In genomic region chr3:113746955-113747718, GRCh38 we compare ENCODE assay signal across 1 cellular context.
TF ChIP-seq lines count a peak whose summit lies in the region.

Gene ATP6V1A, plus strand, starts transcription at chr3:113747035. Its CDS starts 31,719 bp downstream, at chr3:113778754.

TF ChIP-seq in GM12878, 131 proteins besides CTCF, POLR2A, EP300 and RAD21 (continued from another document):
- TF ChIP-seq MAX (IDR thresholded peaks at IDR 0.05; ENCODE audit: low read depth, low read length) (0 out of 2 replicates have a peak, but pooled peaks have one; percentile 44), ZNF384 (IDR thresholded peaks at IDR 0.05; ENCODE audit: borderline replicate concordance, low read depth, low read length) (no peak), TAF1 (IDR thresholded peaks at IDR 0.05; ENCODE audit: borderline replicate concordance, low read depth, low read length) (peak; percentile 64; the same call in 1 of the 2 replicates), BACH1 (IDR thresholded peaks at IDR 0.05; ENCODE audit: borderline replicate concordance) (no peak), TCF3 (IDR thresholded peaks at IDR 0.05; ENCODE audit: borderline replicate concordance, insufficient read depth, low read depth, low read length) (0 out of 2 replicates have a peak, but pooled peaks have one; percentile 40), PAX5 (IDR thresholded peaks at IDR 0.05; ENCODE audit: borderline replicate concordance, low read depth, low read length) (no peak), SUZ12 (IDR thresholded peaks at IDR 0.05; ENCODE audit: unreplicated experiment) (no peak), RCOR1 (conservative IDR thresholded peaks at IDR 0.05; ENCODE audit: low read depth, low read length) (no peak), YY1 (IDR thresholded peaks at IDR 0.05; ENCODE audit: low read depth, low read length) (0 out of 2 replicates have a peak, but pooled peaks have one; percentile 21), EGR1 (IDR thresholded peaks at IDR 0.05; ENCODE audit: borderline replicate concordance in 1 of 2, low read depth in 2 of 2, low read length in 2 of 2) (0 out of 3 replicates have a peak, but pooled peaks of 1 of the 2 experiments have one; percentile 33), ATF3 (IDR thresholded peaks at IDR 0.05; ENCODE audit: borderline replicate concordance, extremely low read depth, low read depth, low read length) (no peak), RAD51 (IDR thresholded peaks at IDR 0.05) (no peak), BMI1 (IDR thresholded peaks at IDR 0.05; ENCODE audit: borderline replicate concordance) (no peak), GABPA (IDR thresholded peaks at IDR 0.05; ENCODE audit: low read depth) (no peak), RB1 (IDR thresholded peaks at IDR 0.05; ENCODE audit: borderline replicate concordance) (0 out of 2 replicates have a peak, but pooled peaks have one; percentile 17), POLR2AphosphoS5 (IDR thresholded peaks at IDR 0.05; ENCODE audit: low read length) (peak; percentile 49; the same call in 1 of the 2 replicates), DPF2 (IDR thresholded peaks at IDR 0.05) (no peak), KDM1A (IDR thresholded peaks at IDR 0.05; ENCODE audit: borderline replicate concordance) (no peak), USF1 (IDR thresholded peaks at IDR 0.05; ENCODE audit: borderline replicate concordance, extremely low read length, insufficient read depth, low read depth, low read length) (peak; percentile 11), RBBP5 (conservative IDR thresholded peaks at IDR 0.05) (no peak), ZBTB11 (CRISPR knock-in tag; IDR thresholded peaks at IDR 0.05) (no peak), BCLAF1 (IDR thresholded peaks at IDR 0.05) (no peak), SMAD5 (IDR thresholded peaks at IDR 0.05; ENCODE audit: low read depth) (no peak), POU2F2 (IDR thresholded peaks at IDR 0.05; ENCODE audit: borderline replicate concordance, low read depth, low read length) (no peak), SPI1 (IDR thresholded peaks at IDR 0.05; ENCODE audit: borderline replicate concordance, insufficient read depth, low read depth, low read length) (peak; percentile 18; the same call in 1 of the 2 replicates), ZZZ3 (IDR thresholded peaks at IDR 0.05; ENCODE audit: control insufficient read depth, insufficient read length, low read depth) (no peak), NKRF (conservative IDR thresholded peaks at IDR 0.05) (peak; percentile 40), IRF3 (IDR thresholded peaks at IDR 0.05) (no peak), SIN3A (IDR thresholded peaks at IDR 0.05; ENCODE audit: low read depth, low read length) (peak; percentile 86; the same call in 1 of the 2 replicates), NR2C1 (IDR thresholded peaks at IDR 0.05) (no peak), EZH2 (IDR thresholded peaks at IDR 0.05; ENCODE audit: borderline replicate concordance, control insufficient read depth, low read depth, low read length) (no peak), TARDBP (IDR thresholded peaks at IDR 0.05; ENCODE audit: borderline replicate concordance) (0 out of 2 replicates have a peak, but pooled peaks have one; percentile 17)
